In the genomic region with DNA sequence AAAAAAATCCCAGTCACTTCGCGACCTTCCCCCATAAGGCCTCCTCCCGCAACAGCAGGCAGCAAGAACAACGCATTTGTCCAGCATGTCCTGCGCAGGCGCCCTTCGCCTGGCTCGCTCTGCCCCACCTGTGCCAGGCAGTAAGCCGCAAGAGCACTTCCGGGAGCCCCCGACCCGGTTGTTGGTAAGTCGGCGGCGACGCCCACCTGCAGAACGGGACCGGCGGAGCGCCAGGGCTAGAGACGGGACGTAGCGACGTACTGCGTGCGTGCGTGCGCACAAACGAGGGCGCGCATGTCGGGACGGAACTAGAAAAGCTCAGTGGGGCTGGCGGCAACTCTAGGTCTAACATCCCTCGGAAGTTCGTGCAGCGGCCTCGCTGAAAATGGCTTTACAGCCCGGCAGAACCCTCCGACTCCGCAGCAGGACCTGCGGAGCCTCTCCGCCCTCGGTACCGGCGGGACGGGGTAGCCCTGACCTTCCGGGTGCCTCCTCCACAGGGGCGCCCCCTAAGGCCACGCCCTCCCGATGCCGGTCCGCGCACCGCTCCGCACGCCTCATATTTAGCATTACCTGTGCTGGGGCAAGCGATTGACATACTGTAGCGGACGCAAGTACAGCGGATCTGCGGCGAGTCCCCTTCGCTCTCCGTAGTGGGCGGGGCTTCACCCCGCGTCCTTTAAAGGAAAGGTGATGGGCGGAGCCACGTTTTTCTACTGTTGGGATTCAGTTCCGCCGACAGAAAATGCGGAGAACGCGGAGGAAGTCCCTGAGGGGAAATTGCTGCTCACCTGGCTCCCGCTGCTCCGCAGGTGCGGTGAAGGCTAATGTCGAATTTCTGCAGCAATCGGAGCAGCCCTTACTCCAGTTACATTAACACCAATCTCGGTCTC, we compare ENCODE assay signal across 8 cellular contexts. TPM values are rescaled to one million over a fixed set of nuclear protein-coding genes. Genes with fewer than 3 reads are reported as not detected.
A peak's percentile ranks its signal among the peaks of the same experiment; 100 is the strongest.
DNase-seq lines count a peak whose midpoint lies in the region; ATAC-seq and TF ChIP-seq lines count a peak whose summit lies in the region.

A gene with protein sequence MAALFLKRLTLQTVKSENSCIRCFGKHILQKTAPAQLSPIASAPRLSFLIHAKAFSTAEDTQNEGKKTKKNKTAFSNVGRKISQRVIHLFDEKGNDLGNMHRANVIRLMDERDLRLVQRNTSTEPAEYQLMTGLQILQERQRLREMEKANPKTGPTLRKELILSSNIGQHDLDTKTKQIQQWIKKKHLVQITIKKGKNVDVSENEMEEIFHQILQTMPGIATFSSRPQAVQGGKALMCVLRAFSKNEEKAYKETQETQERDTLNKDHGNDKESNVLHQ (minus strand): TSS at position 629 of the 893 bp plus-strand sequence. CDS start 10,116 bp downstream, outside the sequence.

- CTCF ChIA-PET in RWPE1 (lab: Yijun Ruan, JAX): interaction anchor here (0.6 kb wide), 1 partner anchor 93 kb away, joined by 3 read pairs; no protein-coding TSS in a partner anchor

- ATAC-seq in natural killer cell: peak; percentile 81 to 93 (median 83)

- POLR2A ChIA-PET in RWPE1 (lab: Yijun Ruan, JAX; ENCODE audit: low non-redundant PET): interaction anchor here (2.1 kb wide), 1 partner anchor 24 kb away, joined by 10 read pairs; no protein-coding TSS in a partner anchor

- H3K27me3 Mint-ChIP-seq in activated T-helper 2 cell treated with anti-CD3 and anti-CD28 coated beads, Interferon-gamma antibody, Interleukin-2, Interleukin-4, amounts not matched to agents 10 μg/mL and 5 μg/mL and 100 μg/mL, durations not matched to agents 14 hours and 24 hours and 36 hours (ENCODE audit: low read depth): no peaks in the 10 kb centered on the region
- no peaks in the 10 kb centered on the region for H3K27me3 Mint-ChIP-seq in natural killer cell (ENCODE audit: low read depth in 2 of 2)

- intact Hi-C loops in activated T-helper 2 cell treated with anti-CD3 and anti-CD28 coated beads, Interferon-gamma antibody, Interleukin-2, Interleukin-4, amounts not matched to agents 10 μg/mL and 5 μg/mL and 100 μg/mL, durations not matched to agents 14 hours and 24 hours and 36 hours (cut with micrococcal nuclease): loop anchor here (1.0 to 10.0 kb wide), 5 partner anchors 24 to 685 kb away; partner anchors contain the start of genes PAN3 and POLR1D
- intact Hi-C loops in natural killer cell (cut with micrococcal nuclease): loop anchor here (1.0 to 10.0 kb wide), 5 partner anchors 24 to 689 kb away; partner anchors contain the start of genes POLR1D and RPL21

- TF ChIP-seq CTCF in LNCaP clone FGC (IDR thresholded peaks at IDR 0.05; ENCODE audit: control insufficient read depth, extremely low read depth, insufficient read depth) (no peak), RWPE1 (conservative IDR thresholded peaks at IDR 0.05; ENCODE audit: low read depth) (no peak), fibroblast of mammary gland (conservative IDR thresholded peaks at IDR 0.05; ENCODE audit: control insufficient read depth, insufficient read depth, low read depth, low read length) (no peak), natural killer cell (IDR thresholded peaks at IDR 0.05) (no peak)

- H3K4me3 ChIP-seq in LNCaP clone FGC (ENCODE audit: low read depth, low read length) (peak within 1 kb of the TSS; percentile 85), fibroblast of mammary gland (ENCODE audit: control insufficient read depth, low read depth, low read length) (peak within 1 kb of the TSS; percentile 80)

- H3K4me3 Mint-ChIP-seq in activated T-helper 2 cell treated with anti-CD3 and anti-CD28 coated beads, Interferon-gamma antibody, Interleukin-2, Interleukin-4, amounts not matched to agents 10 μg/mL and 5 μg/mL and 100 μg/mL, durations not matched to agents 14 hours and 24 hours and 36 hours (ENCODE audit: low read depth): peak within 1 kb of the TSS; percentile 92
- peak within 1 kb of the TSS; percentile 95 for H3K4me3 Mint-ChIP-seq in natural killer cell

- H3K9me3 Mint-ChIP-seq in activated T-helper 2 cell treated with anti-CD3 and anti-CD28 coated beads, Interferon-gamma antibody, Interleukin-2, Interleukin-4, amounts not matched to agents 10 μg/mL and 5 μg/mL and 100 μg/mL, durations not matched to agents 14 hours and 24 hours and 36 hours: no peaks in the 10 kb centered on the region
- H3K9me3 Mint-ChIP-seq in natural killer cell: no peaks in the 10 kb centered on the region

- H3K27ac Mint-ChIP-seq in activated T-helper 2 cell treated with anti-CD3 and anti-CD28 coated beads, Interferon-gamma antibody, Interleukin-2, Interleukin-4, amounts not matched to agents 10 μg/mL and 5 μg/mL and 100 μg/mL, durations not matched to agents 14 hours and 24 hours and 36 hours: peak within 1 kb of the TSS; percentile 94
- peak within 1 kb of the TSS; percentile 97 to 98 for H3K27ac Mint-ChIP-seq in natural killer cell

- peak within 1 kb of the TSS; percentile 99 for H3K27ac ChIP-seq in RWPE1

- DNase-seq in EH (ENCODE audit: low read depth) (peak; percentile 88), GOT3 (lab: John Stamatoyannopoulos, UW) (peak; percentile 60), LNCaP clone FGC (ENCODE audit: low read depth) (peak; percentile 81), RWPE1 (ENCODE audit: low spot score) (peak; percentile 95), fibroblast of mammary gland (ENCODE audit: low read depth) (peak; percentile 83), natural killer cell (peak; percentile 87)
- DNase-seq in activated T-helper 2 cell treated with anti-CD3 and anti-CD28 coated beads, Interferon-gamma antibody, Interleukin-2, Interleukin-4, amounts not matched to agents 10 μg/mL and 5 μg/mL and 100 μg/mL, durations not matched to agents 14 hours and 24 hours and 36 hours (ENCODE audit: low spot score): peak; percentile 96
- DNase-seq in stimulated activated naive CD4-positive, alpha-beta T cell treated with Interleukin-2 at 50 U/mL for 16 hours (lab: John Stamatoyannopoulos, UW): peak; percentile 95

- peaks cover 45% of the 10 kb centered on the region for H3K4me1 Mint-ChIP-seq in activated T-helper 2 cell treated with anti-CD3 and anti-CD28 coated beads, Interferon-gamma antibody, Interleukin-2, Interleukin-4, amounts not matched to agents 10 μg/mL and 5 μg/mL and 100 μg/mL, durations not matched to agents 14 hours and 24 hours and 36 hours (ENCODE audit: low read depth)
- H3K4me1 Mint-ChIP-seq in natural killer cell: peaks cover 44 to 49% of the 10 kb centered on the region in 2 donors

- H3K36me3 Mint-ChIP-seq in activated T-helper 2 cell treated with anti-CD3 and anti-CD28 coated beads, Interferon-gamma antibody, Interleukin-2, Interleukin-4, amounts not matched to agents 10 μg/mL and 5 μg/mL and 100 μg/mL, durations not matched to agents 14 hours and 24 hours and 36 hours (ENCODE audit: low read depth): peaks cover 13% of the 10 kb centered on the region
- H3K36me3 Mint-ChIP-seq in natural killer cell: no peaks in the 10 kb centered on the region

RNA-seq across cellular contexts. Expression of the gene that starts here (rescaled TPM):
- 25.0 and 32.0 TPM in 2 replicates for total RNA-seq in activated T-helper 2 cell treated with anti-CD3 and anti-CD28 coated beads, Interferon-gamma antibody, Interleukin-2, Interleukin-4, amounts not matched to agents 10 μg/mL and 5 μg/mL and 100 μg/mL, durations not matched to agents 14 hours and 24 hours and 36 hours
- total RNA-seq in natural killer cell: 10 to 100 TPM; 30.2 to 56.6 (median 36.8) TPM

Comparison
In these comparisons a context has a peak if more than half of its experiments do, and no peak if none do; other contexts are left out.
1. Peak in every context shown above with its lines: DNase-seq, ATAC-seq, H3K4me3 ChIP-seq and H3K27ac ChIP-seq.